1 cellular context compared by ENCODE assay signal in the genomic region with DNA sequence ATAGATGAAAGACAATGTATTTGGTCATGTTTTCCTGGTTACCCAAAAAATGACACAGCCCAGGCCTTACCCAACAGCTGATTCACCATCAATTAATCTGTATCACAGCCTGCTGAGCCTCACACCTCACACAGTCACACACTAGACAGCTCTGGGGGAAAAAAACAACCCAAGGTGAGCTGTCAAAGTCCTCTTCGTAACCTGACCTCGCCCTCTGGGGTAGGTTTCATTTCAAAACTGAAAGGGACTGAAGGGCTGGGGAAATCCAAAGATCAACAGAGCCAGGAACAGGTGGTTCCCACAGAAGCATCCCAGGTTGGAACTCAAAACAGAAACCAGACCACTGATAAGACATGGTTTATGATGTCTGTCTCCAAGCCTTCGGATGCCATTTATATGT.
A peak's percentile ranks its signal among the peaks of the same experiment; 100 is the strongest.
TF ChIP-seq lines count a peak whose summit lies in the region.

No MANE protein-coding gene starts in this region.

TF ChIP-seq in HepG2, 621 proteins besides CTCF, POLR2A, EP300 and RAD21 (continued from another document and continues in another):
- TF ChIP-seq, protein P1, sequence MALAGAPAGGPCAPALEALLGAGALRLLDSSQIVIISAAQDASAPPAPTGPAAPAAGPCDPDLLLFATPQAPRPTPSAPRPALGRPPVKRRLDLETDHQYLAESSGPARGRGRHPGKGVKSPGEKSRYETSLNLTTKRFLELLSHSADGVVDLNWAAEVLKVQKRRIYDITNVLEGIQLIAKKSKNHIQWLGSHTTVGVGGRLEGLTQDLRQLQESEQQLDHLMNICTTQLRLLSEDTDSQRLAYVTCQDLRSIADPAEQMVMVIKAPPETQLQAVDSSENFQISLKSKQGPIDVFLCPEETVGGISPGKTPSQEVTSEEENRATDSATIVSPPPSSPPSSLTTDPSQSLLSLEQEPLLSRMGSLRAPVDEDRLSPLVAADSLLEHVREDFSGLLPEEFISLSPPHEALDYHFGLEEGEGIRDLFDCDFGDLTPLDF (CRISPR knock-in tag; IDR thresholded peaks at IDR 0.05), result no peak
- TF ChIP-seq, protein P2, sequence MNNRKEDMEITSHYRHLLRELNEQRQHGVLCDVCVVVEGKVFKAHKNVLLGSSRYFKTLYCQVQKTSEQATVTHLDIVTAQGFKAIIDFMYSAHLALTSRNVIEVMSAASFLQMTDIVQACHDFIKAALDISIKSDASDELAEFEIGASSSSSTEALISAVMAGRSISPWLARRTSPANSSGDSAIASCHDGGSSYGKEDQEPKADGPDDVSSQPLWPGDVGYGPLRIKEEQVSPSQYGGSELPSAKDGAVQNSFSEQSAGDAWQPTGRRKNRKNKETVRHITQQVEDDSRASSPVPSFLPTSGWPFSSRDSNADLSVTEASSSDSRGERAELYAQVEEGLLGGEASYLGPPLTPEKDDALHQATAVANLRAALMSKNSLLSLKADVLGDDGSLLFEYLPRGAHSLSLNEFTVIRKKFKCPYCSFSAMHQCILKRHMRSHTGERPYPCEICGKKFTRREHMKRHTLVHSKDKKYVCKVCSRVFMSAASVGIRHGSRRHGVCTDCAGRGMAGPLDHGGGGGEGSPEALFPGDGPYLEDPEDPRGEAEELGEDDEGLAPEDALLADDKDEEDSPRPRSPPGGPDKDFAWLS (CRISPR knock-in tag; IDR thresholded peaks at IDR 0.05; ENCODE audit: borderline replicate concordance), result no peak
- TF ChIP-seq KLF11 (CRISPR knock-in tag; IDR thresholded peaks at IDR 0.05) (no peak), AKAP8 (CRISPR knock-in tag; IDR thresholded peaks at IDR 0.05) (no peak), ATF1 (CRISPR knock-in tag; IDR thresholded peaks at IDR 0.05) (no peak), ZFAT (CRISPR knock-in tag; conservative IDR thresholded peaks at IDR 0.05) (no peak), CBFB (CRISPR knock-in tag; IDR thresholded peaks at IDR 0.05) (no peak), TGIF2 (CRISPR knock-in tag; IDR thresholded peaks at IDR 0.05) (peak; percentile 95), ZNF296 (CRISPR knock-in tag; conservative IDR thresholded peaks at IDR 0.05) (no peak), SRSF9 (IDR thresholded peaks at IDR 0.05; ENCODE audit: borderline replicate concordance, insufficient read depth, low read depth, low read length, poor library complexity, severe bottlenecking) (no peak), ZNF570 (CRISPR knock-in tag; IDR thresholded peaks at IDR 0.05; ENCODE audit: borderline replicate concordance) (no peak), NFATC3 (CRISPR knock-in tag; IDR thresholded peaks at IDR 0.05) (no peak), ZNF17 (CRISPR knock-in tag; IDR thresholded peaks at IDR 0.05) (no peak), POLR2AphosphoS5 (IDR thresholded peaks at IDR 0.05; ENCODE audit: low read depth, low read length) (no peak), ZNF101 (CRISPR knock-in tag; IDR thresholded peaks at IDR 0.05; ENCODE audit: borderline replicate concordance, low read depth) (no peak), ZNF350 (CRISPR knock-in tag; IDR thresholded peaks at IDR 0.05; ENCODE audit: borderline replicate concordance, low read depth) (no peak), ZNF788 (CRISPR knock-in tag; IDR thresholded peaks at IDR 0.05; ENCODE audit: borderline replicate concordance) (no peak; the same call in 1 of the 2 replicates), ATF7 (IDR thresholded peaks at IDR 0.05) (no peak), ATF7 (CRISPR knock-in tag; IDR thresholded peaks at IDR 0.05) (no peak), ZFP82 (CRISPR knock-in tag; IDR thresholded peaks at IDR 0.05; ENCODE audit: borderline replicate concordance) (no peak), ZNF619 (CRISPR knock-in tag; IDR thresholded peaks at IDR 0.05) (no peak), HHEX (CRISPR knock-in tag; IDR thresholded peaks at IDR 0.05) (no peak), ZNF569 (CRISPR knock-in tag; IDR thresholded peaks at IDR 0.05; ENCODE audit: borderline replicate concordance) (no peak), KAT8 (CRISPR knock-in tag; IDR thresholded peaks at IDR 0.05) (no peak)
- TF ChIP-seq, protein P3, sequence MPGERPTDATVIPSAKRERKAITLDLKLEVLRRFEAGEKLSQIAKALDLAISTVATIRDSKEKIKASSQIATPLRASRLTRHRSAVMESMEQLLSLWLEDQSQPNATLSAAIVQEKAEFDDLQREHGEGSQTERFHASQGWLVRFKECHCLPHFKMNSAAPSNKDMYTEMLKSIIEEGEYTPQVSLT (CRISPR knock-in tag; IDR thresholded peaks at IDR 0.05; ENCODE audit: borderline replicate concordance, low read depth), result no peak
- TF ChIP-seq, protein P4, sequence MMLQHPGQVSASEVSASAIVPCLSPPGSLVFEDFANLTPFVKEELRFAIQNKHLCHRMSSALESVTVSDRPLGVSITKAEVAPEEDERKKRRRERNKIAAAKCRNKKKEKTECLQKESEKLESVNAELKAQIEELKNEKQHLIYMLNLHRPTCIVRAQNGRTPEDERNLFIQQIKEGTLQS (CRISPR knock-in tag; IDR thresholded peaks at IDR 0.05), result no peak
- TF ChIP-seq, protein P5, sequence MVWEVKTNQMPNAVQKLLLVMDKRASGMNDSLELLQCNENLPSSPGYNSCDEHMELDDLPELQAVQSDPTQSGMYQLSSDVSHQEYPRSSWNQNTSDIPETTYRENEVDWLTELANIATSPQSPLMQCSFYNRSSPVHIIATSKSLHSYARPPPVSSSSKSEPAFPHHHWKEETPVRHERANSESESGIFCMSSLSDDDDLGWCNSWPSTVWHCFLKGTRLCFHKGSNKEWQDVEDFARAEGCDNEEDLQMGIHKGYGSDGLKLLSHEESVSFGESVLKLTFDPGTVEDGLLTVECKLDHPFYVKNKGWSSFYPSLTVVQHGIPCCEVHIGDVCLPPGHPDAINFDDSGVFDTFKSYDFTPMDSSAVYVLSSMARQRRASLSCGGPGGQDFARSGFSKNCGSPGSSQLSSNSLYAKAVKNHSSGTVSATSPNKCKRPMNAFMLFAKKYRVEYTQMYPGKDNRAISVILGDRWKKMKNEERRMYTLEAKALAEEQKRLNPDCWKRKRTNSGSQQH (CRISPR knock-in tag; IDR thresholded peaks at IDR 0.05; ENCODE audit: low read depth), result no peak
- TF ChIP-seq, protein P6, sequence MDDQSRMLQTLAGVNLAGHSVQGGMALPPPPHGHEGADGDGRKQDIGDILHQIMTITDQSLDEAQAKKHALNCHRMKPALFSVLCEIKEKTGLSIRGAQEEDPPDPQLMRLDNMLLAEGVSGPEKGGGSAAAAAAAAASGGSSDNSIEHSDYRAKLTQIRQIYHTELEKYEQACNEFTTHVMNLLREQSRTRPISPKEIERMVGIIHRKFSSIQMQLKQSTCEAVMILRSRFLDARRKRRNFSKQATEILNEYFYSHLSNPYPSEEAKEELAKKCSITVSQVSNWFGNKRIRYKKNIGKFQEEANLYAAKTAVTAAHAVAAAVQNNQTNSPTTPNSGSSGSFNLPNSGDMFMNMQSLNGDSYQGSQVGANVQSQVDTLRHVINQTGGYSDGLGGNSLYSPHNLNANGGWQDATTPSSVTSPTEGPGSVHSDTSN (CRISPR knock-in tag; IDR thresholded peaks at IDR 0.05; ENCODE audit: borderline replicate concordance), result no peak
- TF ChIP-seq, protein P7, sequence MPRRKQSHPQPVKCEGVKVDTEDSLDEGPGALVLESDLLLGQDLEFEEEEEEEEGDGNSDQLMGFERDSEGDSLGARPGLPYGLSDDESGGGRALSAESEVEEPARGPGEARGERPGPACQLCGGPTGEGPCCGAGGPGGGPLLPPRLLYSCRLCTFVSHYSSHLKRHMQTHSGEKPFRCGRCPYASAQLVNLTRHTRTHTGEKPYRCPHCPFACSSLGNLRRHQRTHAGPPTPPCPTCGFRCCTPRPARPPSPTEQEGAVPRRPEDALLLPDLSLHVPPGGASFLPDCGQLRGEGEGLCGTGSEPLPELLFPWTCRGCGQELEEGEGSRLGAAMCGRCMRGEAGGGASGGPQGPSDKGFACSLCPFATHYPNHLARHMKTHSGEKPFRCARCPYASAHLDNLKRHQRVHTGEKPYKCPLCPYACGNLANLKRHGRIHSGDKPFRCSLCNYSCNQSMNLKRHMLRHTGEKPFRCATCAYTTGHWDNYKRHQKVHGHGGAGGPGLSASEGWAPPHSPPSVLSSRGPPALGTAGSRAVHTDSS (CRISPR knock-in tag; conservative IDR thresholded peaks at IDR 0.05), result no peak
- TF ChIP-seq, protein P8, sequence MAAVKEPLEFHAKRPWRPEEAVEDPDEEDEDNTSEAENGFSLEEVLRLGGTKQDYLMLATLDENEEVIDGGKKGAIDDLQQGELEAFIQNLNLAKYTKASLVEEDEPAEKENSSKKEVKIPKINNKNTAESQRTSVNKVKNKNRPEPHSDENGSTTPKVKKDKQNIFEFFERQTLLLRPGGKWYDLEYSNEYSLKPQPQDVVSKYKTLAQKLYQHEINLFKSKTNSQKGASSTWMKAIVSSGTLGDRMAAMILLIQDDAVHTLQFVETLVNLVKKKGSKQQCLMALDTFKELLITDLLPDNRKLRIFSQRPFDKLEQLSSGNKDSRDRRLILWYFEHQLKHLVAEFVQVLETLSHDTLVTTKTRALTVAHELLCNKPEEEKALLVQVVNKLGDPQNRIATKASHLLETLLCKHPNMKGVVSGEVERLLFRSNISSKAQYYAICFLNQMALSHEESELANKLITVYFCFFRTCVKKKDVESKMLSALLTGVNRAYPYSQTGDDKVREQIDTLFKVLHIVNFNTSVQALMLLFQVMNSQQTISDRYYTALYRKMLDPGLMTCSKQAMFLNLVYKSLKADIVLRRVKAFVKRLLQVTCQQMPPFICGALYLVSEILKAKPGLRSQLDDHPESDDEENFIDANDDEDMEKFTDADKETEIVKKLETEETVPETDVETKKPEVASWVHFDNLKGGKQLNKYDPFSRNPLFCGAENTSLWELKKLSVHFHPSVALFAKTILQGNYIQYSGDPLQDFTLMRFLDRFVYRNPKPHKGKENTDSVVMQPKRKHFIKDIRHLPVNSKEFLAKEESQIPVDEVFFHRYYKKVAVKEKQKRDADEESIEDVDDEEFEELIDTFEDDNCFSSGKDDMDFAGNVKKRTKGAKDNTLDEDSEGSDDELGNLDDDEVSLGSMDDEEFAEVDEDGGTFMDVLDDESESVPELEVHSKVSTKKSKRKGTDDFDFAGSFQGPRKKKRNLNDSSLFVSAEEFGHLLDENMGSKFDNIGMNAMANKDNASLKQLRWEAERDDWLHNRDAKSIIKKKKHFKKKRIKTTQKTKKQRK (IDR thresholded peaks at IDR 0.05; ENCODE audit: low read length), result no peak
- TF ChIP-seq, protein P9, sequence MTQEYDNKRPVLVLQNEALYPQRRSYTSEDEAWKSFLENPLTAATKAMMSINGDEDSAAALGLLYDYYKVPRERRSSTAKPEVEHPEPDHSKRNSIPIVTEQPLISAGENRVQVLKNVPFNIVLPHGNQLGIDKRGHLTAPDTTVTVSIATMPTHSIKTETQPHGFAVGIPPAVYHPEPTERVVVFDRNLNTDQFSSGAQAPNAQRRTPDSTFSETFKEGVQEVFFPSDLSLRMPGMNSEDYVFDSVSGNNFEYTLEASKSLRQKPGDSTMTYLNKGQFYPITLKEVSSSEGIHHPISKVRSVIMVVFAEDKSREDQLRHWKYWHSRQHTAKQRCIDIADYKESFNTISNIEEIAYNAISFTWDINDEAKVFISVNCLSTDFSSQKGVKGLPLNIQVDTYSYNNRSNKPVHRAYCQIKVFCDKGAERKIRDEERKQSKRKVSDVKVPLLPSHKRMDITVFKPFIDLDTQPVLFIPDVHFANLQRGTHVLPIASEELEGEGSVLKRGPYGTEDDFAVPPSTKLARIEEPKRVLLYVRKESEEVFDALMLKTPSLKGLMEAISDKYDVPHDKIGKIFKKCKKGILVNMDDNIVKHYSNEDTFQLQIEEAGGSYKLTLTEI (CRISPR knock-in tag; conservative IDR thresholded peaks at IDR 0.05), result no peak
- TF ChIP-seq, protein P10, sequence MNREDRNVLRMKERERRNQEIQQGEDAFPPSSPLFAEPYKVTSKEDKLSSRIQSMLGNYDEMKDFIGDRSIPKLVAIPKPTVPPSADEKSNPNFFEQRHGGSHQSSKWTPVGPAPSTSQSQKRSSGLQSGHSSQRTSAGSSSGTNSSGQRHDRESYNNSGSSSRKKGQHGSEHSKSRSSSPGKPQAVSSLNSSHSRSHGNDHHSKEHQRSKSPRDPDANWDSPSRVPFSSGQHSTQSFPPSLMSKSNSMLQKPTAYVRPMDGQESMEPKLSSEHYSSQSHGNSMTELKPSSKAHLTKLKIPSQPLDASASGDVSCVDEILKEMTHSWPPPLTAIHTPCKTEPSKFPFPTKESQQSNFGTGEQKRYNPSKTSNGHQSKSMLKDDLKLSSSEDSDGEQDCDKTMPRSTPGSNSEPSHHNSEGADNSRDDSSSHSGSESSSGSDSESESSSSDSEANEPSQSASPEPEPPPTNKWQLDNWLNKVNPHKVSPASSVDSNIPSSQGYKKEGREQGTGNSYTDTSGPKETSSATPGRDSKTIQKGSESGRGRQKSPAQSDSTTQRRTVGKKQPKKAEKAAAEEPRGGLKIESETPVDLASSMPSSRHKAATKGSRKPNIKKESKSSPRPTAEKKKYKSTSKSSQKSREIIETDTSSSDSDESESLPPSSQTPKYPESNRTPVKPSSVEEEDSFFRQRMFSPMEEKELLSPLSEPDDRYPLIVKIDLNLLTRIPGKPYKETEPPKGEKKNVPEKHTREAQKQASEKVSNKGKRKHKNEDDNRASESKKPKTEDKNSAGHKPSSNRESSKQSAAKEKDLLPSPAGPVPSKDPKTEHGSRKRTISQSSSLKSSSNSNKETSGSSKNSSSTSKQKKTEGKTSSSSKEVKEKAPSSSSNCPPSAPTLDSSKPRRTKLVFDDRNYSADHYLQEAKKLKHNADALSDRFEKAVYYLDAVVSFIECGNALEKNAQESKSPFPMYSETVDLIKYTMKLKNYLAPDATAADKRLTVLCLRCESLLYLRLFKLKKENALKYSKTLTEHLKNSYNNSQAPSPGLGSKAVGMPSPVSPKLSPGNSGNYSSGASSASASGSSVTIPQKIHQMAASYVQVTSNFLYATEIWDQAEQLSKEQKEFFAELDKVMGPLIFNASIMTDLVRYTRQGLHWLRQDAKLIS (CRISPR knock-in tag; IDR thresholded peaks at IDR 0.05), result no peak
- TF ChIP-seq, protein P11, sequence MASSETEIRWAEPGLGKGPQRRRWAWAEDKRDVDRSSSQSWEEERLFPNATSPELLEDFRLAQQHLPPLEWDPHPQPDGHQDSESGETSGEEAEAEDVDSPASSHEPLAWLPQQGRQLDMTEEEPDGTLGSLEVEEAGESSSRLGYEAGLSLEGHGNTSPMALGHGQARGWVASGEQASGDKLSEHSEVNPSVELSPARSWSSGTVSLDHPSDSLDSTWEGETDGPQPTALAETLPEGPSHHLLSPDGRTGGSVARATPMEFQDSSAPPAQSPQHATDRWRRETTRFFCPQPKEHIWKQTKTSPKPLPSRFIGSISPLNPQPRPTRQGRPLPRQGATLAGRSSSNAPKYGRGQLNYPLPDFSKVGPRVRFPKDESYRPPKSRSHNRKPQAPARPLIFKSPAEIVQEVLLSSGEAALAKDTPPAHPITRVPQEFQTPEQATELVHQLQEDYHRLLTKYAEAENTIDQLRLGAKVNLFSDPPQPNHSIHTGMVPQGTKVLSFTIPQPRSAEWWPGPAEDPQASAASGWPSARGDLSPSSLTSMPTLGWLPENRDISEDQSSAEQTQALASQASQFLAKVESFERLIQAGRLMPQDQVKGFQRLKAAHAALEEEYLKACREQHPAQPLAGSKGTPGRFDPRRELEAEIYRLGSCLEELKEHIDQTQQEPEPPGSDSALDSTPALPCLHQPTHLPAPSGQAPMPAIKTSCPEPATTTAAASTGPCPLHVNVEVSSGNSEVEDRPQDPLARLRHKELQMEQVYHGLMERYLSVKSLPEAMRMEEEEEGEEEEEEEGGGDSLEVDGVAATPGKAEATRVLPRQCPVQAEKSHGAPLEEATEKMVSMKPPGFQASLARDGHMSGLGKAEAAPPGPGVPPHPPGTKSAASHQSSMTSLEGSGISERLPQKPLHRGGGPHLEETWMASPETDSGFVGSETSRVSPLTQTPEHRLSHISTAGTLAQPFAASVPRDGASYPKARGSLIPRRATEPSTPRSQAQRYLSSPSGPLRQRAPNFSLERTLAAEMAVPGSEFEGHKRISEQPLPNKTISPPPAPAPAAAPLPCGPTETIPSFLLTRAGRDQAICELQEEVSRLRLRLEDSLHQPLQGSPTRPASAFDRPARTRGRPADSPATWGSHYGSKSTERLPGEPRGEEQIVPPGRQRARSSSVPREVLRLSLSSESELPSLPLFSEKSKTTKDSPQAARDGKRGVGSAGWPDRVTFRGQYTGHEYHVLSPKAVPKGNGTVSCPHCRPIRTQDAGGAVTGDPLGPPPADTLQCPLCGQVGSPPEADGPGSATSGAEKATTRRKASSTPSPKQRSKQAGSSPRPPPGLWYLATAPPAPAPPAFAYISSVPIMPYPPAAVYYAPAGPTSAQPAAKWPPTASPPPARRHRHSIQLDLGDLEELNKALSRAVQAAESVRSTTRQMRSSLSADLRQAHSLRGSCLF (CRISPR knock-in tag; IDR thresholded peaks at IDR 0.05; ENCODE audit: borderline replicate concordance), result no peak
